Comparison of ENCODE assay signal across 9 cellular contexts in the genomic region with DNA sequence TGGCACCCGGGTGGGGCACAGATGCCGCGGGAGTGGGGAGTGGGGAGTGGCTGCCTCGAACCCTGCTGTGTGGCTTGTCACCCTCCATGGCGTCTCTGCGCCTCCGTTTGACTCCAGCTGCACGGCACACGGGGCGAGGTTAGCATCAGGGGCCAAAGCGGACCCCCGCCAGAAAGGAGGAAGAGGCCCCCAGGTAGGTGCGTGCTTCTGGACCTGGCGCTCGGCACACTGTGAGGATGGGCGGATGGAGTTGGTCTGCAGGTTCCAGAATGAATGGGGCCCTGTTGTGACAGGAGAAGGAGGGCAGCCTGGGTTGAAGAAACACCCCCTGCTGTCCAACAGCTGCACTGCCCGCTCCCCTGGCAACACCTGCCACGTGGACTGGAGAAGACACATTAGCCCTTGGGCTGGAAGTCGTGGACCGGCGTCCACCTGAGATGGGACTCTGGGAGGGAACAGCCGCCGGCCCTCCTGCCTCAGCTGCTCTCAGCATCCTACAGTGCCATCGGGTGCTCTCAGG. TPM values are rescaled to one million over a fixed set of nuclear protein-coding genes. Genes with fewer than 3 reads are reported as not detected.
A peak's percentile ranks its signal among the peaks of the same experiment; 100 is the strongest.
DNase-seq lines count a peak whose midpoint lies in the region; ATAC-seq and TF ChIP-seq lines count a peak whose summit lies in the region.
"Had no signal": no experiment of that assay in that cellular context is flagged by ENCODE, and none has a peak within 500 bp of the region (broad histone marks: within the 10 kb centered on the region; RNA-seq: fewer than 3 reads in every experiment).

No MANE protein-coding gene starts in this region.

- DNase-seq in Right ventricle myocardium inferior (ENCODE audit: missing footprints) (peak; percentile 21), left cardiac atrium (no peak), RPMI8226 (peak; percentile 30), foreskin keratinocyte (no peak), thyroid gland (peak in 1 of 2 donors; percentile 34)
- DNase-seq in stimulated activated naive CD4-positive, alpha-beta T cell (lab: John Stamatoyannopoulos, UW): no peak
- DNase-seq: NCI-H2107 had no signal

- ATAC-seq in Right ventricle myocardium inferior: no peak
- no peak for ATAC-seq in left cardiac atrium
- ATAC-seq in foreskin keratinocyte: no peak
- no peak for ATAC-seq in GM18498 (IDR thresholded peaks at IDR 0.05; ENCODE audit: unreplicated experiment)
- ATAC-seq in HG03135 (IDR thresholded peaks at IDR 0.05; ENCODE audit: unreplicated experiment): no peak

- peaks cover 0 to 2% of the 10 kb centered on the region in 2 donors for H3K36me3 ChIP-seq in thyroid gland

- H3K4me3 ChIP-seq in thyroid gland (replicated peaks in 1 of 3): no peak overlapping the region

- intact Hi-C loops in Right ventricle myocardium inferior (cut with DNase I) (no loop called here), left cardiac atrium (cut with DNase I) (no loop called here), thyroid gland (cut with DNase I) (no loop called here)

- no peaks in the 10 kb centered on the region for H3K9me3 ChIP-seq in thyroid gland

- H3K4me1 ChIP-seq in foreskin keratinocyte (peaks cover 10% of the 10 kb centered on the region), thyroid gland (peaks cover 43 to 53% of the 10 kb centered on the region in 2 donors)

- WGBS in thyroid gland, 2 donors: 84 to 94% methylated on average over 8 to 21 of the region's 24 CpGs

- H3K27ac ChIP-seq in foreskin keratinocyte (no peak overlapping the region), thyroid gland (peak overlapping the region; percentile 13 to 97 (median 72))

- H3K27me3 ChIP-seq in foreskin keratinocyte (no peaks in the 10 kb centered on the region), thyroid gland (no peaks in the 10 kb centered on the region)

- TF ChIP-seq CTCF in foreskin keratinocyte (conservative IDR thresholded peaks at IDR 0.05) (peak; percentile 46), thyroid gland (IDR thresholded peaks at IDR 0.05) (peak in 2 of 6 experiments; percentile 12 to 18)

- TF ChIP-seq POLR2A in thyroid gland (IDR thresholded peaks at IDR 0.05): no peak

RNA-seq across cellular contexts. Expression of gene FASN, which starts 9.4 kb away (rescaled TPM):
- total RNA-seq in Right ventricle myocardium inferior (46.6 TPM), left cardiac atrium (100 to 1,000 TPM; 220 to 646 TPM), foreskin keratinocyte (451 and 574 TPM in 2 replicates), thyroid gland (10 to 100 TPM; 23.5 to 92.5 (median 77.3) TPM)
- 357 and 440 TPM in 2 replicates for polyA plus RNA-seq in foreskin keratinocyte

RNA-seq across cellular contexts. Expression of gene DUS1L, which starts 41.8 kb away (rescaled TPM):
- total RNA-seq in Right ventricle myocardium inferior (59.3 TPM), left cardiac atrium (10 to 100 TPM; 59.2 to 65.4 TPM), foreskin keratinocyte (77.9 and 88.0 TPM in 2 replicates), thyroid gland (10 to 100 TPM; 58.7 to 90.5 (median 75.5) TPM)
- 118 and 136 TPM in 2 replicates for polyA plus RNA-seq in foreskin keratinocyte

RNA-seq across cellular contexts. Expression of gene GPS1, which starts 55.7 kb away (rescaled TPM):
- total RNA-seq in Right ventricle myocardium inferior (80.9 TPM), left cardiac atrium (10 to 100 TPM; 72.2 to 79.3 TPM), foreskin keratinocyte (113 and 115 TPM in 2 replicates), thyroid gland (100 to 1,000 TPM in 2 of 4 donors, 10 to 100 TPM in 2; 80.1 to 164 (median 102) TPM)
- 118 and 121 TPM in 2 replicates for polyA plus RNA-seq in foreskin keratinocyte

RNA-seq across cellular contexts. Expression of gene RFNG, which starts 55.8 kb away (rescaled TPM):
- 19.3 TPM for total RNA-seq in Right ventricle myocardium inferior
- 10 to 100 TPM; 16.4 to 22.4 TPM for total RNA-seq in left cardiac atrium
- total RNA-seq in foreskin keratinocyte: 25.0 and 25.9 TPM in 2 replicates
- polyA plus RNA-seq in foreskin keratinocyte: 32.1 and 38.1 TPM in 2 replicates
- 10 to 100 TPM; 36.0 to 49.0 (median 38.3) TPM for total RNA-seq in thyroid gland

Comparison
In these comparisons a context has a peak if more than half of its experiments do, and no peak if none do; other contexts are left out.
1. DNase-seq: peak in Right ventricle myocardium inferior (single experiment) and RPMI8226 (single experiment); none in left cardiac atrium (single experiment), foreskin keratinocyte (0 of 2) and stimulated activated naive CD4-positive, alpha-beta T cell (0 of 6).